In the genomic region with DNA sequence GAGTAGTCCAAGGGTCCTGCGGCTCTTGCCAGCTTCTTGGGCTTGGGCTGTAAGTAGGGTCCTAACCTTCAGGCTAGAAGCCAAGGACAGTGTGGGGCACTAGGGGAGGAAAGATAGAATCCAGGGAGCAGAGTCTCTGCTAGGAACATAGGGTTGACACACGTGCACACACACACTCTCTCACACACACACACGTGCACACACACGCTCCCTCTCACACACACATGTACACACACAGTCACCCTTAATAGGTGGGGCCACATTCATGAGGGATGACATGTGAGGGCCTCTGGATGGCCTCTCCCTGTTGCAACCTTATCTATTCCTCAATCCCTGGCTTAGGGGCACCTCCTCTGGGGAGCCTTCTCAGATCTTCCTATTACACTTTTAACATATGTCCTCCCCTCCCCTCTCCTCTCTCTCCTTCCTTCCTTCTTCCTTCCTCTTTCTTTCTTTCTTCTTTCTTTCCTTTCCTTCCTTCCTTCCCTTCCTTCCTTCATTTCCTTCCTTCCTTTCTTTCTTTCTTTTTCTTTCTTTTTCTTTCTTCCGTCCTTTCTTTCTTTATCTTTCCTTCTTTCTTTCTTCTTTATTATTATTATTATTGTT, we compare ENCODE assay signal across 23 cellular contexts. TPM values are rescaled to one million over a fixed set of nuclear protein-coding genes. Genes with fewer than 3 reads are reported as not detected.
A peak's percentile ranks its signal among the peaks of the same experiment; 100 is the strongest.
DNase-seq lines count a peak whose midpoint lies in the region; ATAC-seq, FAIRE-seq and TF ChIP-seq lines count a peak whose summit lies in the region.
"Had no signal": no experiment of that assay in that cellular context is flagged by ENCODE, and none has a peak within 500 bp of the region (broad histone marks: within the 10 kb centered on the region; RNA-seq: fewer than 3 reads in every experiment).

No MANE protein-coding gene starts in this region.

- peaks cover 5 to 67% of the 10 kb centered on the region in 2 experiments; a peak in 4 of 5 replicates for H3K27me3 ChIP-seq in HepG2 (ENCODE audit: control insufficient read depth in 1 of 2, insufficient read depth in 2 of 2, low read length in 2 of 2)
- no peaks in the 10 kb centered on the region for H3K27me3 ChIP-seq in right lobe of liver
- peaks cover 0 to 41% (median 0%) of the 10 kb centered on the region in 3 experiments for H3K27me3 ChIP-seq in neuronal stem cell (ENCODE audit: control insufficient read depth in 3 of 3, insufficient read depth in 3 of 3, low read depth in 1 of 3, low read length in 3 of 3)

- 27% methylated on average over 5 of the region's 5 CpGs for WGBS in HepG2 (ENCODE audit: low lambda C conversion rate)
- 84% methylated on average over 5 of the region's 5 CpGs for WGBS in right lobe of liver (ENCODE audit: insufficient coverage, low coverage, low lambda C conversion rate, missing lambda C conversion rate)
- WGBS in neuronal stem cell (ENCODE audit: extremely low coverage in 2 of 2, insufficient read length in 2 of 2, insufficient replicate concordance in 1 of 2), 2 donors: 100% methylated on average over 1 of the region's 5 CpGs

- TF ChIP-seq RAD21 in HepG2 (CRISPR knock-in tag; IDR thresholded peaks at IDR 0.05): no peak

- no peak overlapping the region for H4K8ac ChIP-seq in neuronal stem cell (ENCODE audit: low read depth, low read length)

- no peak overlapping the region for H3K4ac ChIP-seq in neuronal stem cell (ENCODE audit: low read length)

- no peak overlapping the region for H3K23ac ChIP-seq in neuronal stem cell (ENCODE audit: low read depth, low read length, poor library complexity)

- H3K79me1 ChIP-seq in neuronal stem cell (ENCODE audit: low read depth, low read length): no peaks in the 10 kb centered on the region

- intact Hi-C loops in HepG2 (cut with micrococcal nuclease; ENCODE audit: unreplicated experiment) (no loop called here), right lobe of liver (cut with DNase I) (no loop called here)

- H3K79me2 ChIP-seq in HepG2 (ENCODE audit: insufficient read depth, low read length): no peaks in the 10 kb centered on the region

- H3K4me3 ChIP-seq in HepG2 (replicated peaks in 1 of 3; ENCODE audit: insufficient read depth in 1 of 3, low read depth in 2 of 3, low read length in 3 of 3) (no peak overlapping the region), right lobe of liver (no peak overlapping the region), neuronal stem cell (ENCODE audit: low read length in 2 of 2) (no peak overlapping the region)
- H3K4me3 ChIP-seq: GM23338 had no signal

- no peak overlapping the region for H4K91ac ChIP-seq in neuronal stem cell (ENCODE audit: low read depth, low read length, poor library complexity)

- TF ChIP-seq EP300 in HepG2 (IDR thresholded peaks at IDR 0.05; ENCODE audit: low read depth in 2 of 2, low read length in 2 of 2) (no peak), HepG2 (CRISPR knock-in tag; IDR thresholded peaks at IDR 0.05; ENCODE audit: borderline replicate concordance) (no peak)

- H4K20me1 ChIP-seq in HepG2 (ENCODE audit: insufficient read depth, low read length): no peaks in the 10 kb centered on the region

- no peak overlapping the region for H3K27ac ChIP-seq in HepG2 (ENCODE audit: extremely low read length, insufficient read depth, low read length)
- H3K27ac ChIP-seq in right lobe of liver: no peak overlapping the region
- no peak overlapping the region for H3K27ac ChIP-seq in neuronal stem cell (replicated peaks; ENCODE audit: low read length)
- H3K27ac ChIP-seq: HL-60 had no signal

- in situ Hi-C loops in HepG2 (cut with HindIII; ENCODE audit: extremely low pct_ligation_motif_present, low pct_unique_long_range_greater_than_20kb): no loop called here

- H2BK12ac ChIP-seq in neuronal stem cell (ENCODE audit: low read length): no peak overlapping the region

- H2AFZ ChIP-seq in HepG2 (ENCODE audit: low read length) (no peak overlapping the region), neuronal stem cell (ENCODE audit: low read length) (no peak overlapping the region)
- H2AFZ ChIP-seq: GM23338 had no signal

- no peak overlapping the region for H3K18ac ChIP-seq in neuronal stem cell (ENCODE audit: low read length)

- TF ChIP-seq CTCF in HepG2 (CRISPR knock-in tag; IDR thresholded peaks at IDR 0.05) (no peak), right lobe of liver (IDR thresholded peaks at IDR 0.05) (no peak)

- no peak for ATAC-seq in HepG2
- no peak for ATAC-seq in right lobe of liver
- ATAC-seq: GM23338 had no signal

- H3K9ac ChIP-seq in HepG2 (ENCODE audit: insufficient read depth, low read depth, low read length) (no peak overlapping the region), neuronal stem cell (ENCODE audit: low read depth, low read length, poor library complexity) (no peak overlapping the region)

- H2BK120ac ChIP-seq in neuronal stem cell (ENCODE audit: low read depth, low read length): no peak overlapping the region

- no peak overlapping the region for H2BK5ac ChIP-seq in neuronal stem cell (ENCODE audit: low read length)

- H3K4me2 ChIP-seq in HepG2 (ENCODE audit: low read depth, low read length): no peak overlapping the region
- no peak overlapping the region for H3K4me2 ChIP-seq in neuronal stem cell (ENCODE audit: insufficient read depth, low read length, poor library complexity, severe bottlenecking)
- H3K4me2 ChIP-seq: GM23338 had no signal

- no peak overlapping the region for H3K14ac ChIP-seq in neuronal stem cell (ENCODE audit: low read length)

- no peaks in the 10 kb centered on the region for H3K36me3 ChIP-seq in HepG2 (replicated peaks in 1 of 2; ENCODE audit: control insufficient read depth in 1 of 2, insufficient read depth in 2 of 2, low read length in 2 of 2)
- H3K36me3 ChIP-seq in right lobe of liver: no peaks in the 10 kb centered on the region
- no peaks in the 10 kb centered on the region for H3K36me3 ChIP-seq in neuronal stem cell (replicated peaks in 1 of 2; ENCODE audit: control insufficient read depth in 2 of 2, insufficient read depth in 2 of 2, low read length in 2 of 2)
- H3K36me3 ChIP-seq: BE2C had no signal

- H2AK5ac ChIP-seq in neuronal stem cell (ENCODE audit: low read depth, low read length): no peak overlapping the region

- no peak for DNase-seq in HepG2 (ENCODE audit: low spot score)
- no peak for DNase-seq in right lobe of liver
- DNase-seq in OCI-M1 (lab: John Stamatoyannopoulos, UW): peak; percentile 28
- no peak for DNase-seq in neuronal stem cell (ENCODE audit: low spot score)
- no peak for DNase-seq in inferior parietal cortex (ENCODE audit: extremely low spot score)
- DNase-seq in NCI-H510A (lab: John Stamatoyannopoulos, UW): no peak
- DNase-seq: BE2C; CD4-positive, alpha-beta memory T cell; DMS153; DMS79; GDM1; HCEC 1CT; HFFc6 had no signal

- peak overlapping the region; percentile 10 for H2BK15ac ChIP-seq in neuronal stem cell (ENCODE audit: low read length)

- no TSS peak for BruUV-seq in HepG2 (replicated peaks; lab: Mats Ljungman, UMichigan)

- TF ChIP-seq POLR2A in HepG2 (IDR thresholded peaks at IDR 0.05; ENCODE audit: insufficient read depth in 1 of 2, low read depth in 2 of 2, low read length in 2 of 2) (no peak), right lobe of liver (IDR thresholded peaks at IDR 0.05) (no peak)

- H3K4me1 ChIP-seq in HepG2 (ENCODE audit: insufficient read depth, low read length): no peaks in the 10 kb centered on the region
- H3K4me1 ChIP-seq in right lobe of liver: no peaks in the 10 kb centered on the region
- H3K4me1 ChIP-seq in neuronal stem cell (ENCODE audit: control insufficient read depth in 2 of 2, insufficient read depth in 1 of 2, low read depth in 1 of 2, low read length in 2 of 2): no peaks in the 10 kb centered on the region
- H3K4me1 ChIP-seq: BE2C had no signal

- POLR2A ChIA-PET in HepG2 (lab: Yijun Ruan, JAX): no interaction called here

- CTCF ChIA-PET in HepG2 (lab: Yijun Ruan, JAX; ENCODE audit: low intra/inter-chr PET ratio, low total read pairs): no interaction called here

- FAIRE-seq in HepG2 (lab: Jason Lieb, UNC): no peak
- FAIRE-seq: GM12892, GM18507, H54 had no signal

- H3K9me3 ChIP-seq in HepG2 (ENCODE audit: low read length) (no peaks in the 10 kb centered on the region), right lobe of liver (no peaks in the 10 kb centered on the region), neuronal stem cell (replicated peaks in 1 of 2; ENCODE audit: control insufficient read depth in 2 of 2, insufficient read depth in 1 of 2, low read depth in 1 of 2, low read length in 2 of 2) (no peaks in the 10 kb centered on the region)
- H3K9me3 ChIP-seq: BE2C had no signal

RNA-seq across cellular contexts. Expression of gene EPX, which starts 3.1 kb away (rescaled TPM):
- total RNA-seq in HepG2 (2016; rRNA removed; fragmentation: Illumina TruSeq; extraction: Trizol) (not detected in 2 replicates), right lobe of liver (under 1 TPM in 1 of 6 experiments, not detected in 5; 0.07 TPM)
- not detected in 2 replicates for total RNA-seq in HepG2 (2016; cell fraction: cytosol; rRNA removed; fragmentation: Illumina TruSeq; extraction: Trizol; ENCODE audit: low read depth)
- total RNA-seq in HepG2 (2016; cell fraction: insoluble cytoplasmic fraction; rRNA removed; fragmentation: Illumina TruSeq; extraction: Trizol): not detected in 2 replicates
- not detected in 2 replicates for total RNA-seq in HepG2 (2016; cell fraction: membrane; rRNA removed; fragmentation: Illumina TruSeq; extraction: Trizol)
- total RNA-seq in HepG2 (2016; cell fraction: nucleus; rRNA removed; fragmentation: Illumina TruSeq; extraction: Trizol): not detected in 2 replicates
- polyA plus RNA-seq in HepG2 (2011; rRNA removed): not detected in 2 replicates
- not detected in 2 replicates for polyA plus RNA-seq in HepG2 (2011; cell fraction: cytosol; rRNA removed)
- polyA plus RNA-seq in HepG2 (2011; cell fraction: nucleus; rRNA removed): not detected in 2 replicates
- 0.08 TPM in 1 of 2 replicates, not detected in the other for polyA plus RNA-seq in HepG2 (2012)
- not detected in 2 replicates for polyA plus RNA-seq in HepG2 (2016; cell fraction: cytosol; fragmentation: Illumina TruSeq; extraction: Trizol; ENCODE audit: low read depth)
- not detected in 2 replicates for polyA plus RNA-seq in HepG2 (2016; cell fraction: insoluble cytoplasmic fraction; fragmentation: Illumina TruSeq; extraction: Trizol; ENCODE audit: low read depth)
- not detected in 2 replicates for polyA plus RNA-seq in HepG2 (2016; cell fraction: membrane; fragmentation: Illumina TruSeq; extraction: Trizol; ENCODE audit: low read depth)
- not detected in 2 replicates for polyA plus RNA-seq in HepG2 (2016; cell fraction: nucleus; fragmentation: Illumina TruSeq; extraction: Trizol; ENCODE audit: insufficient read depth, low read depth)
- polyA minus RNA-seq in HepG2 (2011; rRNA and poly(A)+ RNA removed; ENCODE audit: low replicate concordance): not detected in 2 replicates
- not detected in 2 replicates for polyA minus RNA-seq in HepG2 (2011; cell fraction: cytosol; rRNA and poly(A)+ RNA removed)
- not detected in 2 replicates for polyA minus RNA-seq in HepG2 (2011; cell fraction: nucleus; rRNA and poly(A)+ RNA removed)
- polyA plus RNA-seq in neuronal stem cell (2013, experiment 1 of 2): not detected
- not detected for polyA plus RNA-seq in neuronal stem cell (2013, experiment 2 of 2)
- total RNA-seq: A172; CD4-positive, alpha-beta memory T cell; Daoy; HFFc6 had no signal
- polyA plus RNA-seq: CD14-positive monocyte; CD4-positive, alpha-beta memory T cell; GM23338; IgD-negative memory B cell had no signal

RNA-seq across cellular contexts. Expression of gene MKS1, which starts 23.4 kb away (rescaled TPM):
- total RNA-seq in HepG2 (2016; rRNA removed; fragmentation: Illumina TruSeq; extraction: Trizol) (24.8 and 26.3 TPM in 2 replicates), right lobe of liver (1 to 10 TPM; 3.3 to 9.2 (median 7.2) TPM)
- 6.2 and 6.6 TPM in 2 replicates for total RNA-seq in HepG2 (2016; cell fraction: cytosol; rRNA removed; fragmentation: Illumina TruSeq; extraction: Trizol; ENCODE audit: low read depth)
- total RNA-seq in HepG2 (2016; cell fraction: insoluble cytoplasmic fraction; rRNA removed; fragmentation: Illumina TruSeq; extraction: Trizol): 22.8 and 25.4 TPM in 2 replicates
- 7.3 and 8.1 TPM in 2 replicates for total RNA-seq in HepG2 (2016; cell fraction: membrane; rRNA removed; fragmentation: Illumina TruSeq; extraction: Trizol)
- total RNA-seq in HepG2 (2016; cell fraction: nucleus; rRNA removed; fragmentation: Illumina TruSeq; extraction: Trizol): 23.0 and 27.7 TPM in 2 replicates
- polyA plus RNA-seq in HepG2 (2011; rRNA removed): 16.1 and 21.3 TPM in 2 replicates
- 10.5 and 11.3 TPM in 2 replicates for polyA plus RNA-seq in HepG2 (2011; cell fraction: cytosol; rRNA removed)
- 65.5 and 71.8 TPM in 2 replicates for polyA plus RNA-seq in HepG2 (2011; cell fraction: nucleus; rRNA removed)
- polyA plus RNA-seq in HepG2 (2012): 15.3 and 16.5 TPM in 2 replicates
- polyA plus RNA-seq in HepG2 (2016; cell fraction: cytosol; fragmentation: Illumina TruSeq; extraction: Trizol; ENCODE audit: low read depth): 2.5 and 2.6 TPM in 2 replicates
- polyA plus RNA-seq in HepG2 (2016; cell fraction: insoluble cytoplasmic fraction; fragmentation: Illumina TruSeq; extraction: Trizol; ENCODE audit: low read depth): 17.3 and 22.5 TPM in 2 replicates
- polyA plus RNA-seq in HepG2 (2016; cell fraction: membrane; fragmentation: Illumina TruSeq; extraction: Trizol; ENCODE audit: low read depth): 3.8 and 3.9 TPM in 2 replicates
- polyA plus RNA-seq in HepG2 (2016; cell fraction: nucleus; fragmentation: Illumina TruSeq; extraction: Trizol; ENCODE audit: insufficient read depth, low read depth): 50.4 and 56.7 TPM in 2 replicates
- 18.2 and 25.5 TPM in 2 replicates for polyA minus RNA-seq in HepG2 (2011; rRNA and poly(A)+ RNA removed; ENCODE audit: low replicate concordance)
- 6.3 and 8.2 TPM in 2 replicates for polyA minus RNA-seq in HepG2 (2011; cell fraction: cytosol; rRNA and poly(A)+ RNA removed)
- 26.3 and 32.4 TPM in 2 replicates for polyA minus RNA-seq in HepG2 (2011; cell fraction: nucleus; rRNA and poly(A)+ RNA removed)
- 13.6 TPM for polyA plus RNA-seq in neuronal stem cell (2013, experiment 1 of 2)
- polyA plus RNA-seq in neuronal stem cell (2013, experiment 2 of 2): 14.3 TPM

RNA-seq across cellular contexts. Expression of gene OR4D2, which starts 28.8 kb away (rescaled TPM):
- total RNA-seq in HepG2 (2016; rRNA removed; fragmentation: Illumina TruSeq; extraction: Trizol) (not detected in 2 replicates), right lobe of liver (not detected)
- not detected in 2 replicates for total RNA-seq in HepG2 (2016; cell fraction: cytosol; rRNA removed; fragmentation: Illumina TruSeq; extraction: Trizol; ENCODE audit: low read depth)
- total RNA-seq in HepG2 (2016; cell fraction: insoluble cytoplasmic fraction; rRNA removed; fragmentation: Illumina TruSeq; extraction: Trizol): not detected in 2 replicates
- not detected in 2 replicates for total RNA-seq in HepG2 (2016; cell fraction: membrane; rRNA removed; fragmentation: Illumina TruSeq; extraction: Trizol)
- total RNA-seq in HepG2 (2016; cell fraction: nucleus; rRNA removed; fragmentation: Illumina TruSeq; extraction: Trizol): not detected in 2 replicates
- not detected in 2 replicates for polyA plus RNA-seq in HepG2 (2011; rRNA removed)
- polyA plus RNA-seq in HepG2 (2011; cell fraction: cytosol; rRNA removed): not detected in 2 replicates
- not detected in 2 replicates for polyA plus RNA-seq in HepG2 (2011; cell fraction: nucleus; rRNA removed)
- not detected in 2 replicates for polyA plus RNA-seq in HepG2 (2012)
- polyA plus RNA-seq in HepG2 (2016; cell fraction: cytosol; fragmentation: Illumina TruSeq; extraction: Trizol; ENCODE audit: low read depth): not detected in 2 replicates
- not detected in 2 replicates for polyA plus RNA-seq in HepG2 (2016; cell fraction: insoluble cytoplasmic fraction; fragmentation: Illumina TruSeq; extraction: Trizol; ENCODE audit: low read depth)
- not detected in 2 replicates for polyA plus RNA-seq in HepG2 (2016; cell fraction: membrane; fragmentation: Illumina TruSeq; extraction: Trizol; ENCODE audit: low read depth)
- not detected in 2 replicates for polyA plus RNA-seq in HepG2 (2016; cell fraction: nucleus; fragmentation: Illumina TruSeq; extraction: Trizol; ENCODE audit: insufficient read depth, low read depth)
- polyA minus RNA-seq in HepG2 (2011; rRNA and poly(A)+ RNA removed; ENCODE audit: low replicate concordance): not detected in 2 replicates
- not detected in 2 replicates for polyA minus RNA-seq in HepG2 (2011; cell fraction: cytosol; rRNA and poly(A)+ RNA removed)
- polyA minus RNA-seq in HepG2 (2011; cell fraction: nucleus; rRNA and poly(A)+ RNA removed): not detected in 2 replicates
- polyA plus RNA-seq in neuronal stem cell (2013, experiment 1 of 2): not detected
- not detected for polyA plus RNA-seq in neuronal stem cell (2013, experiment 2 of 2)
- total RNA-seq: A172; CD4-positive, alpha-beta memory T cell; Daoy; GM23338; HFFc6; HT1080 had no signal
- polyA plus RNA-seq: CD14-positive monocyte; CD4-positive, alpha-beta memory T cell; GM23338; IgD-negative memory B cell had no signal

RNA-seq across cellular contexts. Expression of gene LPO, which starts 42.8 kb away (rescaled TPM):
- not detected in 2 replicates for total RNA-seq in HepG2 (2016; rRNA removed; fragmentation: Illumina TruSeq; extraction: Trizol)
- total RNA-seq in HepG2 (2016; cell fraction: cytosol; rRNA removed; fragmentation: Illumina TruSeq; extraction: Trizol; ENCODE audit: low read depth): 0.51 TPM in 1 of 2 replicates, not detected in the other
- total RNA-seq in HepG2 (2016; cell fraction: insoluble cytoplasmic fraction; rRNA removed; fragmentation: Illumina TruSeq; extraction: Trizol): 0.13 TPM in 1 of 2 replicates, not detected in the other
- total RNA-seq in HepG2 (2016; cell fraction: membrane; rRNA removed; fragmentation: Illumina TruSeq; extraction: Trizol): not detected in 2 replicates
- total RNA-seq in HepG2 (2016; cell fraction: nucleus; rRNA removed; fragmentation: Illumina TruSeq; extraction: Trizol): not detected in 2 replicates
- polyA plus RNA-seq in HepG2 (2011; rRNA removed): 0.03 TPM in 1 of 2 replicates, not detected in the other
- 0.04 TPM in 1 of 2 replicates, not detected in the other for polyA plus RNA-seq in HepG2 (2011; cell fraction: cytosol; rRNA removed)
- polyA plus RNA-seq in HepG2 (2011; cell fraction: nucleus; rRNA removed): not detected in 2 replicates
- polyA plus RNA-seq in HepG2 (2012): not detected in 2 replicates
- 0.10 and 0.11 TPM in 2 replicates for polyA plus RNA-seq in HepG2 (2016; cell fraction: cytosol; fragmentation: Illumina TruSeq; extraction: Trizol; ENCODE audit: low read depth)
- polyA plus RNA-seq in HepG2 (2016; cell fraction: insoluble cytoplasmic fraction; fragmentation: Illumina TruSeq; extraction: Trizol; ENCODE audit: low read depth): not detected in 2 replicates
- polyA plus RNA-seq in HepG2 (2016; cell fraction: membrane; fragmentation: Illumina TruSeq; extraction: Trizol; ENCODE audit: low read depth): not detected in 2 replicates
- not detected in 2 replicates for polyA plus RNA-seq in HepG2 (2016; cell fraction: nucleus; fragmentation: Illumina TruSeq; extraction: Trizol; ENCODE audit: insufficient read depth, low read depth)
- 0.26 TPM in 1 of 2 replicates, not detected in the other for polyA minus RNA-seq in HepG2 (2011; rRNA and poly(A)+ RNA removed; ENCODE audit: low replicate concordance)
- polyA minus RNA-seq in HepG2 (2011; cell fraction: cytosol; rRNA and poly(A)+ RNA removed): not detected in 2 replicates
- not detected in 2 replicates for polyA minus RNA-seq in HepG2 (2011; cell fraction: nucleus; rRNA and poly(A)+ RNA removed)
- not detected for total RNA-seq in right lobe of liver
- 0.03 TPM for polyA plus RNA-seq in neuronal stem cell (2013, experiment 1 of 2)
- polyA plus RNA-seq in neuronal stem cell (2013, experiment 2 of 2): 0.04 TPM
- total RNA-seq: A172; CD4-positive, alpha-beta memory T cell; HFFc6 had no signal
- polyA plus RNA-seq: CD4-positive, alpha-beta memory T cell; IgD-negative memory B cell had no signal

RNA-seq across cellular contexts. Expression of gene OR4D1, which starts 47.4 kb away (rescaled TPM):
- total RNA-seq in HepG2 (2016; rRNA removed; fragmentation: Illumina TruSeq; extraction: Trizol): not detected in 2 replicates
- not detected in 2 replicates for total RNA-seq in HepG2 (2016; cell fraction: cytosol; rRNA removed; fragmentation: Illumina TruSeq; extraction: Trizol; ENCODE audit: low read depth)
- not detected in 2 replicates for total RNA-seq in HepG2 (2016; cell fraction: insoluble cytoplasmic fraction; rRNA removed; fragmentation: Illumina TruSeq; extraction: Trizol)
- total RNA-seq in HepG2 (2016; cell fraction: membrane; rRNA removed; fragmentation: Illumina TruSeq; extraction: Trizol): not detected in 2 replicates
- not detected in 2 replicates for total RNA-seq in HepG2 (2016; cell fraction: nucleus; rRNA removed; fragmentation: Illumina TruSeq; extraction: Trizol)
- not detected in 2 replicates for polyA plus RNA-seq in HepG2 (2011; rRNA removed)
- not detected in 2 replicates for polyA plus RNA-seq in HepG2 (2011; cell fraction: cytosol; rRNA removed)
- polyA plus RNA-seq in HepG2 (2011; cell fraction: nucleus; rRNA removed): not detected in 2 replicates
- not detected in 2 replicates for polyA plus RNA-seq in HepG2 (2012)
- polyA plus RNA-seq in HepG2 (2016; cell fraction: cytosol; fragmentation: Illumina TruSeq; extraction: Trizol; ENCODE audit: low read depth): not detected in 2 replicates
- polyA plus RNA-seq in HepG2 (2016; cell fraction: insoluble cytoplasmic fraction; fragmentation: Illumina TruSeq; extraction: Trizol; ENCODE audit: low read depth): not detected in 2 replicates
- polyA plus RNA-seq in HepG2 (2016; cell fraction: membrane; fragmentation: Illumina TruSeq; extraction: Trizol; ENCODE audit: low read depth): not detected in 2 replicates
- polyA plus RNA-seq in HepG2 (2016; cell fraction: nucleus; fragmentation: Illumina TruSeq; extraction: Trizol; ENCODE audit: insufficient read depth, low read depth): not detected in 2 replicates
- polyA minus RNA-seq in HepG2 (2011; rRNA and poly(A)+ RNA removed; ENCODE audit: low replicate concordance): not detected in 2 replicates
- not detected in 2 replicates for polyA minus RNA-seq in HepG2 (2011; cell fraction: cytosol; rRNA and poly(A)+ RNA removed)
- polyA minus RNA-seq in HepG2 (2011; cell fraction: nucleus; rRNA and poly(A)+ RNA removed): not detected in 2 replicates
- total RNA-seq in right lobe of liver: not detected
- 0.17 TPM for polyA plus RNA-seq in neuronal stem cell (2013, experiment 1 of 2)
- polyA plus RNA-seq in neuronal stem cell (2013, experiment 2 of 2): 0.19 TPM
- total RNA-seq: A172, HFFc6, HT1080 had no signal
- polyA plus RNA-seq: CD14-positive monocyte had no signal
